Comparison of ENCODE assay signal across 21 cellular contexts in the genomic region with DNA sequence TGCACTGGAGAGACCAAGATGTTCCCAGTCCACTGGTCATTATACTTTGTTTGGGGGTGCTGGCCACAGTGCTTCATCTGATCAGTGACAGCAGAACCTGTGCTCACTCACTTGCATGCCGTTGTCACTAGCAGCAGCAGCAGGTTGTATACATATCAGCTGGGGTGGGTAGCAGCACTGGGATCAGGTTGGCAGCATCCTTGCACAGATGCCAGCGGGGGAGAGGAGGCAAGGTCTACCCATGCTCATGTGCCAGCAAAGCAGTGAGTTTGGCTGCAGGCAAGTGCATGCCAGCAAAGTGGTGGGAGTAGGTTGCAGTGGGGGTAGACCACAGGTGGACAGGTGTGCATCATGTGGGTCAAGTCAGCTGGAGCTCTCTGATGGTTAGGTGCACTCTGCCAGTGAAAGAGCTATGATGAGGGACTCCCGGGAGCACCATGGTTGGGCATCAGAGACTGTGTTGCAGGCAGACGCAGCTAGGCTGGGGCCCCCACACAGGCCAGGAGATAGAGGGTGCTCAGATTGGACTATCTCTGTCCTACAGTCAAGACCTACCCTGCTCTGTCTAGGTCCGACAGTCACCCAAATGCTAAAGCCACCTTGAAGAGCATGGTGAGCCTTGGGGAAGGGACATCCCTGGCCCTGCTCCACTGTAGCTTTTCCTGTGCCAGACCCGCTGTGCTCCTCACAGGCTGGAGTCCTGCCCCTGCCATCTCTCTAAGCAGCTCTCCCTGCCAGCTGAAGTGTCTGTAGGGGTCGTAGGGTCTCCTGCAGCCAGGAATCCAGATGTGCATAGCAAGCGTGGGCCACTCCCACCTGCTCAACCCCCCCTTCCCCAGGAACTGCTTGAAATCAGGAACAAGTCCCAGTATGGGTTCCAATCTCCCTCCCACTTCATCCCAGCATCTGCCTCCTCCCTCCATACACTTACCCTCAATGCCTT.
DNase-seq lines count a peak whose midpoint lies in the region; ATAC-seq and TF ChIP-seq lines count a peak whose summit lies in the region.
"Had no signal": no experiment of that assay in that cellular context is flagged by ENCODE, and none has a peak within 500 bp of the region (broad histone marks: within the 10 kb centered on the region; RNA-seq: fewer than 3 reads in every experiment).

No MANE protein-coding gene starts in this region.

- H3K4me3 ChIP-seq in left ventricle myocardium inferior = no peak overlapping the region
- no peak overlapping the region for H3K4me3 ChIP-seq in endodermal cell (ENCODE audit: low read length)
- H3K4me3 ChIP-seq: SJSA1 had no signal

- no peaks in the 10 kb centered on the region for H3K36me3 Mint-ChIP-seq in endodermal cell (ENCODE audit: low read depth)
- H3K36me3 Mint-ChIP-seq: CD4-positive, CD25-positive, alpha-beta regulatory T cell had no signal

- peaks cover 19% of the 10 kb centered on the region for H3K9me3 Mint-ChIP-seq in endodermal cell

- H3K27me3 Mint-ChIP-seq in endodermal cell (ENCODE audit: insufficient read depth) = no peaks in the 10 kb centered on the region
- H3K27me3 Mint-ChIP-seq: CD4-positive, CD25-positive, alpha-beta regulatory T cell had no signal

- peaks cover 8% of the 10 kb centered on the region for H3K4me1 ChIP-seq in left ventricle myocardium inferior
- no peaks in the 10 kb centered on the region for H3K4me1 ChIP-seq in endodermal cell (ENCODE audit: control insufficient read depth, insufficient read depth, low read length)
- H3K4me1 ChIP-seq: SJSA1 had no signal

- no peak for TF ChIP-seq CTCF in left ventricle myocardium inferior (IDR thresholded peaks at IDR 0.05; ENCODE audit: borderline replicate concordance)
- no peak for TF ChIP-seq CTCF in endodermal cell (conservative IDR thresholded peaks at IDR 0.05)

- no peak overlapping the region for H3K27ac Mint-ChIP-seq in endodermal cell
- H3K27ac Mint-ChIP-seq: CD4-positive, CD25-positive, alpha-beta regulatory T cell had no signal

- H3K4me3 Mint-ChIP-seq in endodermal cell = no peak overlapping the region
- H3K4me3 Mint-ChIP-seq: CD4-positive, CD25-positive, alpha-beta regulatory T cell had no signal

- intact Hi-C loops in Right ventricle myocardium inferior (cut with DNase I) = no loop called here
- intact Hi-C loops in left ventricle myocardium inferior (cut with micrococcal nuclease) = no loop called here
- intact Hi-C loops in posterior vena cava (cut with DNase I) = no loop called here

- peaks cover 44% of the 10 kb centered on the region for H3K9me3 ChIP-seq in left ventricle myocardium inferior (replicated peaks)
- peaks cover 5% of the 10 kb centered on the region for H3K9me3 ChIP-seq in endodermal cell (ENCODE audit: control insufficient read depth, low read length)

- DNase-seq in Right ventricle myocardium inferior (ENCODE audit: missing footprints) = peak; percentile 21
- DNase-seq in left ventricle myocardium inferior = no peak
- peak; percentile 45 for DNase-seq in endodermal cell
- DNase-seq in posterior vena cava (ENCODE audit: low spot score) = peak; percentile 71
- no peak for DNase-seq in HK-2 (ENCODE audit: unreplicated experiment)
- no peak for DNase-seq in germinal center (ENCODE audit: low spot score)
- DNase-seq in NOMO-1 treated with dmso at 0.1 percent for 144 hours (lab: John Stamatoyannopoulos, UW; ENCODE audit: unreplicated experiment) = no peak
- no peak for DNase-seq in nucleus accumbens (lab: John Stamatoyannopoulos, UW)
- DNase-seq: 8988T; ACHN; CD4-positive, CD25-positive, alpha-beta regulatory T cell; KBM-7; NCI-H1105 treated with DMSO at 0.1 percent for 48 hours; NCI-H146; NCI-H1930; NCI-H2107; NCI-H446; NCI-H524 treated with DMSO at 0.1 percent for 48 hours; NCI-H774; PC-3 had no signal

- H3K27ac ChIP-seq in left ventricle myocardium inferior (replicated peaks) (no peak overlapping the region), endodermal cell (ENCODE audit: low read depth, low read length) (no peak overlapping the region)
- H3K27ac ChIP-seq: SJSA1 had no signal

- H3K4me1 Mint-ChIP-seq in endodermal cell = no peaks in the 10 kb centered on the region
- H3K4me1 Mint-ChIP-seq: CD4-positive, CD25-positive, alpha-beta regulatory T cell had no signal

- H3K27me3 ChIP-seq in left ventricle myocardium inferior (ENCODE audit: low read depth) (no peaks in the 10 kb centered on the region), endodermal cell (ENCODE audit: control insufficient read depth, insufficient read depth, low read length, poor library complexity, severe bottlenecking) (no peaks in the 10 kb centered on the region)
- H3K27me3 ChIP-seq: SJSA1 had no signal

- no peak overlapping the region for H3K9ac ChIP-seq in endodermal cell (ENCODE audit: extremely low read depth, low read length, poor library complexity, severe bottlenecking)

- no peak for ATAC-seq in Right ventricle myocardium inferior
- ATAC-seq: PC-3 had no signal

- H3K36me3 ChIP-seq in left ventricle myocardium inferior (peaks cover 2% of the 10 kb centered on the region), endodermal cell (ENCODE audit: control insufficient read depth, insufficient read depth, low read length) (no peaks in the 10 kb centered on the region)
- H3K36me3 ChIP-seq: SJSA1 had no signal

- WGBS in endodermal cell (ENCODE audit: insufficient coverage in 1 of 2, insufficient read length in 1 of 2), 2 experiments = 87 to 96% methylated on average over 3 to 8 of the region's 8 CpGs

Comparison
In these comparisons a context has a peak if more than half of its experiments do, and no peak if none do; other contexts are left out.
1. DNase-seq: peak in Right ventricle myocardium inferior (single experiment), endodermal cell (single experiment) and posterior vena cava (single experiment); none in left ventricle myocardium inferior (single experiment), HK-2 (single experiment), germinal center (single experiment), NOMO-1 treated with dmso at 0.1 percent for 144 hours (single experiment) and nucleus accumbens (0 of 56).